ENCODE assay signal across 27 cellular contexts in the genomic region with DNA sequence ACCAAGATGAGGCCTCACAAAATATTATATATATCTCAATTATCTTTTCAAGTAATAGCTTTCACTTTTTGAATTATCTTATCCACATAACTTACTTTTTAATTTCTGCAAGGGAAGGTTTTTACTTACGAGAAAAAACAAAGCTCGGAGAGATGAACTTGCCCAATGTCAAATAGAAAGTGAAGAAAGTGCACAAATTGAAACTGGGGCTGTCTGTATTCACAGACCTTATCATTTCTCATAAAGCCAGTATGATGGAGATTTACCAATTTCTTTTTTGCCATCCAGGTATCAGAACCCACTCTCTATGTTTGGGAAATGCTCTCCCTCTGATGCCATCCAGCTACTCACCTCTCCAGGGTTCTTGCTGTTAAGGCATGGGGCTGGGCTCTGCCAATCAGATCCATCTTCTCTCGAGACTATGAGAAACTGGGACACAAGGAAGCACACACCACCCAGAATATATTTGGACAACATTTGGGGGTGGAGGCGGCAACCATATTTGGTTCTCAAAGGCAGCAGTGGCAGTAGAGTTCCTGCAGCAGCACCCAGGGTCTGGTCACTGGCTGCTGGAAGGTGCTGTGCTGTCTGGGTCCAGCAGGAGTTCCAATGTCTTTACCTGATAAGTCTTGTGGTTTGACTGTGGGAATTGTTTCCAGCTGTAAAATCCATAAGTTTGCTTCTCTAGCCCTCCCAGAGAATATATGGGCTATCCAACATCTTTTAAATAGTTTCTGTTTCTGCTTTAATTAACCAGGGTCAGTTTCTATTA. TPM values are rescaled to one million over a fixed set of nuclear protein-coding genes. Genes with fewer than 3 reads are reported as not detected.
"Had no signal": no experiment of that assay in that cellular context is flagged by ENCODE, and none has a peak within 500 bp of the region (broad histone marks: within the 10 kb centered on the region; RNA-seq: fewer than 3 reads in every experiment).

No MANE protein-coding gene starts in this region.

- H3K36me3 Mint-ChIP-seq: activated CD8-positive, alpha-beta memory T cell treated with anti-CD3 and anti-CD28 coated beads, Interleukin-2, amount 10 ng/mL, durations not matched to agents 7 days and 5 days; activated naive CD4-positive, alpha-beta T cell treated with anti-CD3 and anti-CD28 coated beads, Interleukin-2, amount 10 ng/mL, durations not matched to agents 7 days and 5 days; stimulated activated effector memory CD8-positive, alpha-beta T cell treated with anti-CD3 and anti-CD28 coated beads, Interleukin-12 subunit alpha, Interleukin-12 subunit beta, amount 100 ng/mL, for 72 hours had no signal

- H3K9me3 ChIP-seq: body of pancreas, right lobe of liver, tibial artery had no signal

- H3K36me3 ChIP-seq: cardiac muscle cell, heart left ventricle, right lobe of liver, tibial artery had no signal

- H3K4me3 ChIP-seq: body of pancreas, cardiac muscle cell, heart left ventricle, right lobe of liver, skin epidermis, tibial artery had no signal

- ATAC-seq: activated CD4-positive, CD25-positive, alpha-beta regulatory T cell treated with anti-CD3 and anti-CD28 coated beads, Interleukin-2, amount 50 U/mL, for 24 hours; activated CD8-positive, alpha-beta memory T cell treated with anti-CD3 and anti-CD28 coated beads, Interleukin-2, amount 10 ng/mL, durations not matched to agents 7 days and 5 days; activated CD8-positive, alpha-beta T cell treated with anti-CD3 and anti-CD28 coated beads for 36 hours; body of pancreas; heart left ventricle; left colon; right lobe of liver; stimulated activated effector memory CD8-positive, alpha-beta T cell treated with anti-CD3 and anti-CD28 coated beads, Interleukin-12 subunit alpha, Interleukin-12 subunit beta, amount 100 ng/mL, for 72 hours; stimulated activated naive CD8-positive, alpha-beta T cell treated with anti-CD3 and anti-CD28 coated beads, Interleukin-15, amount 100 ng/mL, for 72 hours had no signal

- H3K27ac ChIP-seq: body of pancreas, cardiac muscle cell, heart left ventricle, parathyroid adenoma, right lobe of liver, skin epidermis, tibial artery had no signal

- DNase-seq: activated CD4-positive, alpha-beta T cell treated with anti-CD3 and anti-CD28 coated beads, Interleukin-2, amount 10 ng/mL, durations not matched to agents 24 days and 14 days; activated CD8-positive, alpha-beta memory T cell treated with anti-CD3 and anti-CD28 coated beads, Interleukin-2, amount 10 ng/mL, durations not matched to agents 7 days and 5 days; activated CD8-positive, alpha-beta T cell treated with anti-CD3 and anti-CD28 coated beads for 36 hours; activated effector memory CD4-positive, alpha-beta T cell treated with anti-CD3 and anti-CD28 coated beads, Interleukin-2, amount 50 U/mL, for 16 hours; activated naive CD4-positive, alpha-beta T cell treated with anti-CD3 and anti-CD28 coated beads, Interleukin-2, amount 10 ng/mL, durations not matched to agents 7 days and 5 days; activated T-cell treated with anti-CD3 and anti-CD28 coated beads for 4 hours; anterior cingulate cortex; body of pancreas; heart left ventricle; left colon; mesenchymal stem cell; nephron progenitor cell; nucleus accumbens; right lobe of liver; stimulated activated CD4-positive, alpha-beta T cell treated with anti-CD3 and anti-CD28 coated beads, Interleukin-1b, Interleukin-23, amount 100 ng/mL, for 48 hours; stimulated activated naive CD8-positive, alpha-beta T cell treated with anti-CD3 and anti-CD28 coated beads, Interleukin-15, amount 100 ng/mL, for 72 hours; tibial artery had no signal

- H3K9me3 Mint-ChIP-seq: activated CD4-positive, alpha-beta T cell treated with anti-CD3 and anti-CD28 coated beads, Interleukin-2, amount 10 ng/mL, durations not matched to agents 24 days and 14 days; activated CD8-positive, alpha-beta T cell treated with anti-CD3 and anti-CD28 coated beads for 36 hours; activated naive CD4-positive, alpha-beta T cell treated with anti-CD3 and anti-CD28 coated beads, Interleukin-2, amount 10 ng/mL, durations not matched to agents 7 days and 5 days; stimulated activated effector memory CD8-positive, alpha-beta T cell treated with anti-CD3 and anti-CD28 coated beads, Interleukin-12 subunit alpha, Interleukin-12 subunit beta, amount 100 ng/mL, for 72 hours; stimulated activated naive CD8-positive, alpha-beta T cell treated with anti-CD3 and anti-CD28 coated beads, Interleukin-15, amount 100 ng/mL, for 72 hours had no signal

- H3K27me3 Mint-ChIP-seq: activated CD4-positive, alpha-beta T cell treated with anti-CD3 and anti-CD28 coated beads, Interleukin-2, amount 10 ng/mL, durations not matched to agents 24 days and 14 days; activated CD8-positive, alpha-beta memory T cell treated with anti-CD3 and anti-CD28 coated beads, Interleukin-2, amount 10 ng/mL, durations not matched to agents 7 days and 5 days; activated CD8-positive, alpha-beta T cell treated with anti-CD3 and anti-CD28 coated beads for 36 hours; activated naive CD4-positive, alpha-beta T cell treated with anti-CD3 and anti-CD28 coated beads, Interleukin-2, amount 10 ng/mL, durations not matched to agents 7 days and 5 days had no signal

- H3K4me1 ChIP-seq: body of pancreas, parathyroid adenoma, right lobe of liver, tibial artery had no signal

- H3K4me3 Mint-ChIP-seq: activated CD4-positive, alpha-beta T cell treated with anti-CD3 and anti-CD28 coated beads, Interleukin-2, amount 10 ng/mL, durations not matched to agents 24 days and 14 days; activated CD8-positive, alpha-beta memory T cell treated with anti-CD3 and anti-CD28 coated beads, Interleukin-2, amount 10 ng/mL, durations not matched to agents 7 days and 5 days; activated CD8-positive, alpha-beta T cell treated with anti-CD3 and anti-CD28 coated beads for 36 hours; activated naive CD4-positive, alpha-beta T cell treated with anti-CD3 and anti-CD28 coated beads, Interleukin-2, amount 10 ng/mL, durations not matched to agents 7 days and 5 days; nephron progenitor cell; stimulated activated effector memory CD8-positive, alpha-beta T cell treated with anti-CD3 and anti-CD28 coated beads, Interleukin-12 subunit alpha, Interleukin-12 subunit beta, amount 100 ng/mL, for 72 hours; stimulated activated naive CD8-positive, alpha-beta T cell treated with anti-CD3 and anti-CD28 coated beads, Interleukin-15, amount 100 ng/mL, for 72 hours had no signal

- H3K27ac Mint-ChIP-seq: activated CD4-positive, alpha-beta T cell treated with anti-CD3 and anti-CD28 coated beads, Interleukin-2, amount 10 ng/mL, durations not matched to agents 24 days and 14 days; activated CD8-positive, alpha-beta memory T cell treated with anti-CD3 and anti-CD28 coated beads, Interleukin-2, amount 10 ng/mL, durations not matched to agents 7 days and 5 days; activated CD8-positive, alpha-beta T cell treated with anti-CD3 and anti-CD28 coated beads for 36 hours; activated naive CD4-positive, alpha-beta T cell treated with anti-CD3 and anti-CD28 coated beads, Interleukin-2, amount 10 ng/mL, durations not matched to agents 7 days and 5 days; nephron progenitor cell; stimulated activated effector memory CD8-positive, alpha-beta T cell treated with anti-CD3 and anti-CD28 coated beads, Interleukin-12 subunit alpha, Interleukin-12 subunit beta, amount 100 ng/mL, for 72 hours; stimulated activated naive CD8-positive, alpha-beta T cell treated with anti-CD3 and anti-CD28 coated beads, Interleukin-15, amount 100 ng/mL, for 72 hours had no signal

- H3K79me2 ChIP-seq: parathyroid adenoma had no signal

- H3K4me1 Mint-ChIP-seq: activated CD4-positive, alpha-beta T cell treated with anti-CD3 and anti-CD28 coated beads, Interleukin-2, amount 10 ng/mL, durations not matched to agents 24 days and 14 days; activated naive CD4-positive, alpha-beta T cell treated with anti-CD3 and anti-CD28 coated beads, Interleukin-2, amount 10 ng/mL, durations not matched to agents 7 days and 5 days; nephron progenitor cell; stimulated activated effector memory CD8-positive, alpha-beta T cell treated with anti-CD3 and anti-CD28 coated beads, Interleukin-12 subunit alpha, Interleukin-12 subunit beta, amount 100 ng/mL, for 72 hours; stimulated activated naive CD8-positive, alpha-beta T cell treated with anti-CD3 and anti-CD28 coated beads, Interleukin-15, amount 100 ng/mL, for 72 hours had no signal

- H3K27me3 ChIP-seq: body of pancreas, cardiac muscle cell, heart left ventricle, right lobe of liver, tibial artery had no signal

- H2AFZ ChIP-seq: parathyroid adenoma had no signal

- H3K9ac ChIP-seq: parathyroid adenoma had no signal

RNA-seq across cellular contexts. Expression of a gene that starts 45.8 kb away (rescaled TPM):
- total RNA-seq: activated CD4-positive, alpha-beta T cell treated with anti-CD3 and anti-CD28 coated beads, Interleukin-2, amount 10 ng/mL, durations not matched to agents 24 days and 14 days; activated CD8-positive, alpha-beta memory T cell treated with anti-CD3 and anti-CD28 coated beads, Interleukin-2, amount 10 ng/mL, durations not matched to agents 7 days and 5 days; activated CD8-positive, alpha-beta T cell treated with anti-CD3 and anti-CD28 coated beads for 36 hours; body of pancreas; cardiac muscle cell; chondrocyte; fibroblast of villous mesenchyme; mononuclear cell; myocyte; right lobe of liver; ureter had no signal
